Comparison of ENCODE assay signal across 3 cellular contexts in the genomic region with DNA sequence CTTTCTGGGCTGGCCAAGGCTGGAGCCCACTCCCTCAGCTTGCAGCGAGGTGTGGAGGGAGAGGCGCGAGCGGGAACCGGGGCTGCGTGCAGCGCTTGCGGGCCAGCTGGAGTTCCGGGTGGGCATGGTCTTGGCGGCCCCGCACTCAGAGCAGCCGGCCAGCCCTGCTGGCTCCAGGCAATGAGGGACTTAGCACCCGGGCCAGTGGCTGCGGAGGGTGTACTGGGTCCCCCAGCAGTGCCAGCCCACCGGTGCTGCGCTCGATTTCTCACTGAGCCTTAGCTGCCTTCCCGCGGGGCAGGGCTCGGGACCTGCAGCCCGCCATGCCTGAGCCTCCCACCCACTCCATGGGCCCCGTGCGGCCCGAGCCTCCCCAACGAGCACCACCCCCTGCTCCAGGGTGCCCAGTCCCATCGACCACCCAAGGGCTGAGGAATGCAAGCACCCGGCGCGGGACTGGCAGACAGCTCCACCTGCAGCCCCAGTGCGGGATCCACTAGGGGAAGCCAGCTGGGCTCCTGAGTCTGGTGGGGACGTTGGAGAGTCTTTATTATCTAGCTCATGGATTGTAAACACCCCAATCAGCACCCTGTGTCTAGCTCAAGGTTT.
A peak's percentile ranks its signal among the peaks of the same experiment; 100 is the strongest.
DNase-seq lines count a peak whose midpoint lies in the region; ATAC-seq, FAIRE-seq and TF ChIP-seq lines count a peak whose summit lies in the region.
"Not testable (repeated sequence)": the region's sequence is repeated elsewhere in the genome, so short reads cannot be mapped to it uniquely, and the experiment has no call there.

No MANE protein-coding gene starts in this region.

- H3K9ac ChIP-seq in kidney (ENCODE audit: low read length in 2 of 2), result not testable (repeated sequence)

- not testable (repeated sequence) for FAIRE-seq in kidney (lab: Jason Lieb, UNC)

- H3K27me3 ChIP-seq in right cardiac atrium (ENCODE audit: control insufficient read depth, insufficient read depth), result not testable (repeated sequence)

- not testable (repeated sequence) for TF ChIP-seq CTCF in kidney (IDR thresholded peaks at IDR 0.05; ENCODE audit: borderline replicate concordance, extremely low read depth, insufficient read depth)

- ATAC-seq in Right ventricle myocardium inferior, right cardiac atrium: not testable (repeated sequence)

- 97% methylated on average over 25 of the region's 31 CpGs for WGBS in right cardiac atrium

- H3K4me3 ChIP-seq in right cardiac atrium (ENCODE audit: low read length); kidney (ENCODE audit: low read length in 2 of 2): not testable (repeated sequence)

- intact Hi-C loops in Right ventricle myocardium inferior (cut with DNase I); right cardiac atrium (cut with DNase I); kidney (cut with DNase I): not testable (repeated sequence)

- H3K9me3 ChIP-seq in right cardiac atrium (ENCODE audit: control insufficient read depth, low read length); kidney (ENCODE audit: control insufficient read depth in 1 of 2, low read length in 2 of 2): not testable (repeated sequence)

- DNase-seq in Right ventricle myocardium inferior (ENCODE audit: missing footprints), result peak; percentile 68
- peak in 2 of 3 donors; percentile 37 to 56 for DNase-seq in right cardiac atrium
- peak; percentile 49 for DNase-seq in kidney

- H3K36me3 ChIP-seq in kidney (ENCODE audit: control insufficient read depth in 1 of 2, insufficient read depth in 2 of 2, low read length in 2 of 2), result not testable (repeated sequence)

- H3K27ac ChIP-seq in right cardiac atrium (ENCODE audit: low read length); kidney (ENCODE audit: low read depth in 2 of 2, low read length in 2 of 2): not testable (repeated sequence)

- H3K4me1 ChIP-seq in right cardiac atrium (ENCODE audit: control insufficient read depth, insufficient read depth, low read length); kidney (ENCODE audit: control insufficient read depth in 1 of 2, insufficient read depth in 1 of 2, low read depth in 1 of 2, low read length in 2 of 2): not testable (repeated sequence)
